In genomic region chr6:154249499-154250298, GRCh38 we compare ENCODE assay signal across 8 cellular contexts.
DNase-seq lines count a peak whose midpoint lies in the region; ATAC-seq and TF ChIP-seq lines count a peak whose summit lies in the region.

No MANE protein-coding gene starts in this region.

- no peak for TF ChIP-seq CTCF in GM10248 (IDR thresholded peaks at IDR 0.05; ENCODE audit: control extremely low read depth, extremely low read depth, low read depth, missing control alignments)

- CTCF ChIA-PET in GM10248 (lab: Yijun Ruan, JAX): interaction anchor here (0.8 to 3.6 kb wide), 5 partner anchors 8 to 47 kb away, joined by 3 to 11 read pairs (median 7); no protein-coding TSS in a partner anchor

- intact Hi-C loops in posterior cingulate gyrus (cut with DNase I): no loop called here

- ATAC-seq in GM21360 (IDR thresholded peaks at IDR 0.05; ENCODE audit: unreplicated experiment) (peak; percentile 79), HG03558 (IDR thresholded peaks at IDR 0.05; ENCODE audit: extremely low read depth, unreplicated experiment) (peak; percentile 62)

- DNase-seq in GM10248 (ENCODE audit: extremely low spot score) (peak; percentile 52), SKM-1 (lab: John Stamatoyannopoulos, UW; ENCODE audit: unreplicated experiment) (no peak), AG20443 (ENCODE audit: low spot score) (no peak), posterior cingulate gyrus (no peak), AG08396 (ENCODE audit: low spot score) (no peak)
- peak; percentile 25 for DNase-seq in effector CD4-positive, alpha-beta T cell

- POLR2A ChIA-PET in GM10248 (lab: Yijun Ruan, JAX): no interaction called here

Comparison
In these comparisons a context has a peak if more than half of its experiments do, and no peak if none do; other contexts are left out.
1. DNase-seq: peak in GM10248 (single experiment) and effector CD4-positive, alpha-beta T cell (single experiment); none in SKM-1 (single experiment), AG20443 (single experiment), posterior cingulate gyrus (0 of 10) and AG08396 (single experiment).